ENCODE assay signal across 10 cellular contexts in genomic region chr22:22870577-22871398, GRCh38. TPM values are rescaled to one million over a fixed set of nuclear protein-coding genes. Genes with fewer than 3 reads are reported as not detected.
DNase-seq lines count a peak whose midpoint lies in the region; ATAC-seq, FAIRE-seq and TF ChIP-seq lines count a peak whose summit lies in the region.
"Had no signal": no experiment of that assay in that cellular context is flagged by ENCODE, and none has a peak within 500 bp of the region (broad histone marks: within the 10 kb centered on the region; RNA-seq: fewer than 3 reads in every experiment).

No MANE protein-coding gene starts in this region.

- H4K20me1 ChIP-seq in BLaER1 treated with 17β-estradiol and CSF1 and Interleukin-3, amounts not matched to agents 10 nM and 100 nM: no peaks in the 10 kb centered on the region

- FAIRE-seq in GM18507 (lab: Jason Lieb, UNC) (peak; percentile 31), H54 (lab: Jason Lieb, UNC) (no peak)

- DNase-seq in GM18507 (ENCODE audit: extremely low spot score, insufficient read length, low read depth) (no peak), SK-MEL-5 (ENCODE audit: low read depth, low spot score) (peak; percentile 59), islet precursor cell (peak; percentile 49), NCI-H510A (lab: John Stamatoyannopoulos, UW) (no peak), H54 (ENCODE audit: insufficient read length, low spot score) (no peak)
- DNase-seq: COR-L47, upper lobe of left lung had no signal

- H3K9ac ChIP-seq in BLaER1 treated with 17β-estradiol and CSF1 and Interleukin-3, amounts not matched to agents 10 nM and 100 nM: no peak overlapping the region

- peaks cover 30 to 82% (median 65%) of the 10 kb centered on the region in 10 experiments for H3K4me1 ChIP-seq in BLaER1 treated with 17β-estradiol and CSF1 and Interleukin-3, amounts not matched to agents 10 nM and 100 nM
- H3K4me1 ChIP-seq: upper lobe of left lung had no signal

- ATAC-seq in HG03175 (IDR thresholded peaks at IDR 0.05; ENCODE audit: unreplicated experiment) (no peak), HG03571 (IDR thresholded peaks at IDR 0.05; ENCODE audit: unreplicated experiment) (no peak)

- H3K4me3 ChIP-seq in BLaER1 treated with 17β-estradiol and CSF1 and Interleukin-3, amounts not matched to agents 10 nM and 100 nM: no peak overlapping the region
- H3K4me3 ChIP-seq: upper lobe of left lung had no signal

- H3K9me3 ChIP-seq in BLaER1 treated with 17β-estradiol and CSF1 and Interleukin-3, amounts not matched to agents 10 nM and 100 nM (replicated peaks in 1 of 11): peaks cover 12 to 23% (median 21%) of the 10 kb centered on the region in 11 experiments

- H3K27ac ChIP-seq in BLaER1 treated with 17β-estradiol and CSF1 and Interleukin-3, amounts not matched to agents 10 nM and 100 nM: peak overlapping the region in 5 of 11 experiments; percentile 39 to 73 (median 66); a peak in 7 of 22 replicates
- H3K27ac ChIP-seq: upper lobe of left lung had no signal

- in situ Hi-C loops in SK-MEL-5 (cut with HindIII; ENCODE audit: low pct_unique_long_range_greater_than_20kb, low sequenced_read_pairs): no loop called here

- no peak for TF ChIP-seq POLR2A in H54 (IDR thresholded peaks at IDR 0.05; ENCODE audit: low read depth, low read length)

- peak overlapping the region in 9 of 11 experiments; percentile 54 to 92 (median 75); a peak in 18 of 22 replicates for H3K4me2 ChIP-seq in BLaER1 treated with 17β-estradiol and CSF1 and Interleukin-3, amounts not matched to agents 10 nM and 100 nM

- no peaks in the 10 kb centered on the region for H3K27me3 ChIP-seq in BLaER1 treated with 17β-estradiol and CSF1 and Interleukin-3, amounts not matched to agents 10 nM and 100 nM
- H3K27me3 ChIP-seq: upper lobe of left lung had no signal

- H3K36me3 ChIP-seq in BLaER1 treated with 17β-estradiol and CSF1 and Interleukin-3, amounts not matched to agents 10 nM and 100 nM: 0 out of 22 replicates have a peak, but pooled peaks cover 0 to 5% (median 0%) of the 10 kb centered on the region in 11 experiments
- H3K36me3 ChIP-seq: upper lobe of left lung had no signal

RNA-seq across cellular contexts. Expression of gene IGLL5, which starts 16.8 kb away (rescaled TPM):
- total RNA-seq in SK-MEL-5 (2014; rRNA removed; shearing (Covaris generic)): not detected in 2 replicates
- polyA plus RNA-seq in SK-MEL-5 (2015; cell fraction: cytosol; rRNA removed): not detected in 2 replicates
- not detected in 2 replicates for polyA plus RNA-seq in SK-MEL-5 (2015; cell fraction: nucleus; rRNA removed)

Comparison
In these comparisons a context has a peak if more than half of its experiments do, and no peak if none do; other contexts are left out.
1. DNase-seq: peak in SK-MEL-5 (single experiment) and islet precursor cell (single experiment); none in GM18507 (single experiment), NCI-H510A (single experiment) and H54 (single experiment).